ENCODE assay signal across 8 cellular contexts in the genomic region with DNA sequence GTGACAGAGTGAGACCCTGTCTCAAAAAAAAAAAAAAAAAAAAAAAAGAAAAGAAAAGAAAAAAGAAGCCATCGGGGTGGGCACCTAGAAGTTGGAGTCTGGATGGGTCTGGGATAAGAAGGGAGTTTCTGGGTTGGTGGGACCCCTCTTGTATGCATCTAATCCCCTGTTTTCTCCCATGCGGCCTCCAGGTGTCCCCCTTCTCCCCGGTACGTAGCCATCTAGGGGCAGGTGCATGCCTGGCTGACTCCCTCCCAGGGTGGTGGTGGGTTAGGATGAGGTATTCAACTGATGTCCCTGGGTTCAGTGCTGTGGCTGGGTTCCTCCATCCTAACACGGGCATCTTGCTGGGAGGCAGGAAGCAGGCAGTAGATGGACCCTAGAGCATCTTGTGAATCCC. TPM values are rescaled to one million over a fixed set of nuclear protein-coding genes. Genes with fewer than 3 reads are reported as not detected.
DNase-seq lines count a peak whose midpoint lies in the region; ATAC-seq and TF ChIP-seq lines count a peak whose summit lies in the region.

No MANE protein-coding gene starts in this region.

- CTCF ChIA-PET in BJ (lab: Yijun Ruan, JAX) = interaction anchor here (0.6 to 3.1 kb wide), 22 partner anchors 9 to 1024 kb away, joined by 3 to 51 read pairs (median 5); a partner anchor contains a TSS

- POLR2A ChIA-PET in BJ (lab: Charles Lee) = no interaction called here

- H3K27ac ChIP-seq in colonic mucosa = no peak overlapping the region

- H3K4me1 ChIP-seq in colonic mucosa = peaks cover 4% of the 10 kb centered on the region

- intact Hi-C loops in colonic mucosa (cut with DNase I) = no loop called here

- no peaks in the 10 kb centered on the region for H3K27me3 ChIP-seq in BJ (ENCODE audit: control insufficient read depth, insufficient read depth, low read length)
- H3K27me3 ChIP-seq in H7 (ENCODE audit: control insufficient read depth, insufficient read depth, low read length) = peaks cover 4% of the 10 kb centered on the region
- H3K27me3 ChIP-seq in colonic mucosa = no peaks in the 10 kb centered on the region

- H3K9me3 ChIP-seq in colonic mucosa = no peaks in the 10 kb centered on the region

- no peak for ATAC-seq in HG03378 (IDR thresholded peaks at IDR 0.05; ENCODE audit: unreplicated experiment)

- no peak overlapping the region for H3K9ac ChIP-seq in colonic mucosa (ENCODE audit: low read depth in 2 of 2, low read length in 2 of 2)

- DNase-seq in BJ (ENCODE audit: low read depth) = no peak
- peak; percentile 94 for DNase-seq in H7
- DNase-seq in SHP77 treated with DMSO at 0.1 percent for 48 hours (lab: John Stamatoyannopoulos, UW) = peak; percentile 27
- peak; percentile 63 for DNase-seq in ecto neural progenitor cell (ENCODE audit: low spot score)
- peak; percentile 60 for DNase-seq in stimulated activated CD8-positive, alpha-beta memory T cell treated with anti-CD3 and anti-CD28 coated beads, Interleukin-4, amount 100 ng/mL, for 48 hours
- DNase-seq in NCI-H2029 treated with DMSO at 0.1 percent for 48 hours (lab: John Stamatoyannopoulos, UW) = no peak
- no peak for DNase-seq in colonic mucosa

- H3K36me3 ChIP-seq in BJ (ENCODE audit: control insufficient read depth, insufficient read depth, low read length) = no peaks in the 10 kb centered on the region
- no peaks in the 10 kb centered on the region for H3K36me3 ChIP-seq in H7 (replicated peaks; ENCODE audit: control insufficient read depth, insufficient read depth, low read length)
- H3K36me3 ChIP-seq in colonic mucosa = no peaks in the 10 kb centered on the region

- H3K4me3 ChIP-seq in BJ (ENCODE audit: low read depth, low read length) = no peak overlapping the region
- no peak overlapping the region for H3K4me3 ChIP-seq in H7 (ENCODE audit: insufficient read depth, low read depth, low read length)
- no peak overlapping the region for H3K4me3 ChIP-seq in colonic mucosa

- TF ChIP-seq CTCF in BJ (IDR thresholded peaks at IDR 0.05; ENCODE audit: insufficient read depth, low read depth, low read length) (peak; percentile 33), colonic mucosa (IDR thresholded peaks at IDR 0.05) (no peak)

RNA-seq across cellular contexts. Expression of a gene that starts 13.0 kb away (rescaled TPM):
- polyA plus RNA-seq in BJ (2011; rRNA removed) = 2.0 TPM in 2 replicates
- polyA minus RNA-seq in BJ (2011; rRNA and poly(A)+ RNA removed) = 3.0 and 5.8 TPM in 2 replicates
- total RNA-seq in H7 (2014; rRNA removed; shearing (Covaris generic)) = 1.7 and 2.4 TPM in 2 replicates
- total RNA-seq in colonic mucosa = 1 to 10 TPM; 6.8 to 8.4 TPM

RNA-seq across cellular contexts. Expression of a gene that starts 27.3 kb away (rescaled TPM):
- polyA plus RNA-seq in BJ (2011; rRNA removed) = not detected in 2 replicates
- polyA minus RNA-seq in BJ (2011; rRNA and poly(A)+ RNA removed) = not detected in 2 replicates
- total RNA-seq in H7 (2014; rRNA removed; shearing (Covaris generic)) = 0.24 TPM in 1 of 2 replicates, not detected in the other
- total RNA-seq in colonic mucosa = not detected

Comparison
In these comparisons a context has a peak if more than half of its experiments do, and no peak if none do; other contexts are left out.
1. DNase-seq: peak in H7 (single experiment), SHP77 treated with DMSO at 0.1 percent for 48 hours (single experiment), ecto neural progenitor cell (single experiment) and stimulated activated CD8-positive, alpha-beta memory T cell treated with anti-CD3 and anti-CD28 coated beads, Interleukin-4, amount 100 ng/mL, for 48 hours (single experiment); none in BJ (single experiment), NCI-H2029 treated with DMSO at 0.1 percent for 48 hours (single experiment) and colonic mucosa (single experiment).